Comparison of ENCODE assay signal across 8 cellular contexts in the genomic region with DNA sequence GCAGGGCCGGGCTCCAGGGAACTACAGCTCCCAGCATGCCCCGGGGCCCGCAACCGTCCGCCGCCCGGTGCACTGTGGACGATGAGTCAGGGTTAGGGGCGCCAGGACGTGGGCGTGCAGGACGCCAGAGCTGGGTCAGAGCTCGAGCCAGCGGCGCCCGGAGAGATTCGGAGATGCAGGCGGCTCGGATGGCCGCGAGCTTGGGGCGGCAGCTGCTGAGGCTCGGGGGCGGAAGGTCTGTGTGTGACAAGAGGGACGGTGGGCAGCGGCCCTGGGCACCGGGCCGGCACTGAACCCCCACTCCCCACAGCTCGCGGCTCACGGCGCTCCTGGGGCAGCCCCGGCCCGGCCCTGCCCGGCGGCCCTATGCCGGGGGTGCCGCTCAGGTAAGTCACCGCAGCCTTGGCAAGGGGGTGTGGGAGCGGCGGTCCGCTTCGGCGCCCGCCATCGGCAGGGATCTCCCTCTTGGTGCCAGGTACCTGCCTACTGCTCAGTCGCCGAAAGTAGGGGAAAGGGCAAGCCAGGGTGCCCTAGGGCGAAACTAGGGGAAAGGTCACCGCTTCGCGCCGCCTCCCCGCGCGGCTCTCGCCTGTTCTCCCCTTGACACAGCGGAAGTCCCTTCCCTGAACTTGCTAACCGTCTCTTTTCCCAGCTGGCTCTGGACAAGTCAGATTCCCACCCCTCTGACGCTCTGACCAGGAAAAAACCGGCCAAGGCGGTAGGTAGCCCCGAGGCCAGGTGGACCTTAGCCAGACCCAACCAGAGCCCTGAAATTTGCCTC. TPM values are rescaled to one million over a fixed set of nuclear protein-coding genes. Genes with fewer than 3 reads are reported as not detected.
DNase-seq lines count a peak whose midpoint lies in the region; ATAC-seq and TF ChIP-seq lines count a peak whose summit lies in the region.

ACADVL (plus strand) TSS at position 127 of the 781 bp plus-strand sequence; CDS start at position 174, 47 bp downstream.
DLG4 (minus strand) TSS at position 25 of the 781 bp plus-strand sequence.

- peak within 1 kb of the TSS; percentile 95 for H3K27ac ChIP-seq in smooth muscle cell (ENCODE audit: low read depth)

- H3K4me1 Mint-ChIP-seq in WTC11 (peaks cover 48% of the 10 kb centered on the region), immature natural killer cell (peaks cover 38 to 41% of the 10 kb centered on the region in 2 donors)

- peak within 1 kb of the TSS; percentile 93 for H3K27ac Mint-ChIP-seq in WTC11
- H3K27ac Mint-ChIP-seq in immature natural killer cell: peak within 1 kb of the TSS; percentile 90 to 99 (median 98)

- no peaks in the 10 kb centered on the region for H3K27me3 ChIP-seq in smooth muscle cell (ENCODE audit: low read depth)

- POLR2A ChIA-PET in WTC11 (lab: Charles Lee): interaction anchor here (0.6 to 2.1 kb wide), 16 partner anchors 8 to 184 kb away, joined by 3 to 9 read pairs (median 4); partner anchors contain the start of genes CTDNEP1, DVL2, GABARAP and PHF23

- peaks cover 7% of the 10 kb centered on the region; the same call in 1 of the 2 replicates for H3K4me1 ChIP-seq in ES-I3 (ENCODE audit: insufficient read depth, low read length)
- peaks cover 40% of the 10 kb centered on the region for H3K4me1 ChIP-seq in smooth muscle cell (ENCODE audit: low read depth)

- peak; percentile 86 for DNase-seq in HCEC 1CT
- DNase-seq in NCI-H1436 treated with DMSO at 0.1 percent for 48 hours (lab: John Stamatoyannopoulos, UW): peak; percentile 38
- peak; percentile 90 for DNase-seq in WTC11 (ENCODE audit: low spot score)
- peak; percentile 85 to 92 for DNase-seq in cardiac fibroblast (ENCODE audit: low read depth in 2 of 2)
- DNase-seq in immature natural killer cell: peak; percentile 73 to 76 (median 74)
- DNase-seq in smooth muscle cell (lab: John Stamatoyannopoulos, UW; ENCODE audit: unreplicated experiment): peak; percentile 62

- no peak within 1 kb of the TSS for H2AFZ ChIP-seq in smooth muscle cell (ENCODE audit: low read depth)

- H3K4me2 ChIP-seq in smooth muscle cell: peak within 1 kb of the TSS; percentile 96

- H3K9me3 ChIP-seq in ES-I3 (ENCODE audit: control insufficient read depth, insufficient read depth, low read length) (no peaks in the 10 kb centered on the region), smooth muscle cell (replicated peaks; ENCODE audit: low read depth) (no peaks in the 10 kb centered on the region)

- 2% methylated on average over 62 of the region's 63 CpGs for WGBS in smooth muscle cell (ENCODE audit: low lambda C conversion rate)

- H3F3A ChIP-seq in smooth muscle cell (ENCODE audit: low read depth): peaks cover 28% of the 10 kb centered on the region

- CTCF ChIA-PET in WTC11 (lab: Charles Lee): interaction anchor here (0.6 to 4.8 kb wide), 21 partner anchors 10 to 341 kb away, joined by 3 to 36 read pairs (median 4); partner anchors contain the start of genes ACAP1, DVL2, GABARAP and PHF23

- peaks cover 11% of the 10 kb centered on the region for H3K36me3 Mint-ChIP-seq in WTC11
- H3K36me3 Mint-ChIP-seq in immature natural killer cell: peaks cover 4 to 8% (median 5%) of the 10 kb centered on the region in 3 donors

- H3K9ac ChIP-seq in ES-I3 (ENCODE audit: low read depth, low read length): peak within 1 kb of the TSS; percentile 68
- H3K9ac ChIP-seq in smooth muscle cell (ENCODE audit: low read depth): peak within 1 kb of the TSS; percentile 96

- H3K9me3 Mint-ChIP-seq in WTC11 (no peaks in the 10 kb centered on the region), immature natural killer cell (no peaks in the 10 kb centered on the region)

- H3K36me3 ChIP-seq in ES-I3 (ENCODE audit: insufficient read depth, low read length): peaks cover 6% of the 10 kb centered on the region; the same call in 1 of the 2 replicates
- H3K36me3 ChIP-seq in smooth muscle cell (ENCODE audit: low read depth): no peaks in the 10 kb centered on the region

- H3K27me3 Mint-ChIP-seq in WTC11 (ENCODE audit: low read depth): peaks cover 4% of the 10 kb centered on the region; the same call in 1 of the 2 replicates
- peaks cover 0 to 7% (median 0%) of the 10 kb centered on the region in 3 donors for H3K27me3 Mint-ChIP-seq in immature natural killer cell (ENCODE audit: low read depth in 3 of 3)

- H3K4me3 ChIP-seq in cardiac fibroblast (replicated peaks in 1 of 2; ENCODE audit: low read depth in 2 of 2, low read length in 2 of 2) (peak within 1 kb of the TSS; percentile 78 to 86), smooth muscle cell (peak within 1 kb of the TSS; percentile 82)

- H3K4me3 Mint-ChIP-seq in WTC11 (peak within 1 kb of the TSS; percentile 89), immature natural killer cell (peak within 1 kb of the TSS; percentile 89 to 97 (median 91))

- no peak for TF ChIP-seq CTCF in WTC11 (IDR thresholded peaks at IDR 0.05)
- no peak for TF ChIP-seq CTCF in cardiac fibroblast (IDR thresholded peaks at IDR 0.05; ENCODE audit: low read depth, low read length)
- TF ChIP-seq CTCF in smooth muscle cell (IDR thresholded peaks at IDR 0.05; ENCODE audit: borderline replicate concordance, insufficient read depth, poor library complexity, severe bottlenecking): no peak

- peaks cover 53% of the 10 kb centered on the region for H4K20me1 ChIP-seq in smooth muscle cell (ENCODE audit: low read depth)

- peaks cover 11% of the 10 kb centered on the region for H3K79me2 ChIP-seq in smooth muscle cell (ENCODE audit: low read depth)

- ATAC-seq in WTC11 (peak; percentile 58), HG03520 (IDR thresholded peaks at IDR 0.05; ENCODE audit: unreplicated experiment) (no peak)

TF ChIP-seq in WTC11, 78 proteins besides CTCF, POLR2A, EP300 and RAD21 (continues in another document):
- TF ChIP-seq, protein P1, sequence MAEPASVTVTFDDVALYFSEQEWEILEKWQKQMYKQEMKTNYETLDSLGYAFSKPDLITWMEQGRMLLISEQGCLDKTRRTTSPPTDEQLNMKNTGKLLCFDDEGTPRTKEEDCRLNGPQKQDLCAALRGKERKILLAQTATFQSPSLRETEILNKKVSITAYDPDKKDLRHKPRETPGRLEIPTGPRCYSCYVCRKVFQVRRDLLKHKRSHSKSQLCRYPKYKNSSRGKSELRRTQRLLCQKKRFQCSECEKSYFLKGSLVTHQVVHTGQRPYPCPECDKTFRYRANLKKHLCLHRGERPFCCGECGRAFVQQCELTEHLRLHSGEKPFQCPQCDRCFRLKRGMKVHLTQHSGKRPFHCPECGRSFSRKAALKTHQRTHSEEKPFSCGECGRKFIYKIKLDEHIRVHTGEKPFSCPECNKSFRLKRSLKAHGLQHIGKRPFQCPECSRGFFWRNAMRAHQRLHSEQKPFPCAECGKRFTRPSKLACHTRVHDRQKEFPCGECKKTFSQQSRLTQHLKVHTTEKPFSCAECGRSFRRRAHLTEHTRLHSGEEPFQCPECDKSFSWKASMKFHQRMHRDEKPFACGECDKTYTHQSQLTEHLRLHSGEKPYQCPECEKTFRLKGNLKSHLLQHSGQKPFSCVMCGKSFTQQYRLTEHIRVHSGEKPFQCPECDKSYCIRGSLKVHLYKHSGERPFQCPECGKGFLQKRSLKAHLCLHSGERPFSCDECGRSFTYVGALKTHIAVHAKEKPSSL (CRISPR knock-in tag; conservative IDR thresholded peaks at IDR 0.05): no peak
- TF ChIP-seq, protein P2, sequence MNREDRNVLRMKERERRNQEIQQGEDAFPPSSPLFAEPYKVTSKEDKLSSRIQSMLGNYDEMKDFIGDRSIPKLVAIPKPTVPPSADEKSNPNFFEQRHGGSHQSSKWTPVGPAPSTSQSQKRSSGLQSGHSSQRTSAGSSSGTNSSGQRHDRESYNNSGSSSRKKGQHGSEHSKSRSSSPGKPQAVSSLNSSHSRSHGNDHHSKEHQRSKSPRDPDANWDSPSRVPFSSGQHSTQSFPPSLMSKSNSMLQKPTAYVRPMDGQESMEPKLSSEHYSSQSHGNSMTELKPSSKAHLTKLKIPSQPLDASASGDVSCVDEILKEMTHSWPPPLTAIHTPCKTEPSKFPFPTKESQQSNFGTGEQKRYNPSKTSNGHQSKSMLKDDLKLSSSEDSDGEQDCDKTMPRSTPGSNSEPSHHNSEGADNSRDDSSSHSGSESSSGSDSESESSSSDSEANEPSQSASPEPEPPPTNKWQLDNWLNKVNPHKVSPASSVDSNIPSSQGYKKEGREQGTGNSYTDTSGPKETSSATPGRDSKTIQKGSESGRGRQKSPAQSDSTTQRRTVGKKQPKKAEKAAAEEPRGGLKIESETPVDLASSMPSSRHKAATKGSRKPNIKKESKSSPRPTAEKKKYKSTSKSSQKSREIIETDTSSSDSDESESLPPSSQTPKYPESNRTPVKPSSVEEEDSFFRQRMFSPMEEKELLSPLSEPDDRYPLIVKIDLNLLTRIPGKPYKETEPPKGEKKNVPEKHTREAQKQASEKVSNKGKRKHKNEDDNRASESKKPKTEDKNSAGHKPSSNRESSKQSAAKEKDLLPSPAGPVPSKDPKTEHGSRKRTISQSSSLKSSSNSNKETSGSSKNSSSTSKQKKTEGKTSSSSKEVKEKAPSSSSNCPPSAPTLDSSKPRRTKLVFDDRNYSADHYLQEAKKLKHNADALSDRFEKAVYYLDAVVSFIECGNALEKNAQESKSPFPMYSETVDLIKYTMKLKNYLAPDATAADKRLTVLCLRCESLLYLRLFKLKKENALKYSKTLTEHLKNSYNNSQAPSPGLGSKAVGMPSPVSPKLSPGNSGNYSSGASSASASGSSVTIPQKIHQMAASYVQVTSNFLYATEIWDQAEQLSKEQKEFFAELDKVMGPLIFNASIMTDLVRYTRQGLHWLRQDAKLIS (CRISPR knock-in tag; IDR thresholded peaks at IDR 0.05; ENCODE audit: borderline replicate concordance): 0 out of 2 replicates have a peak, but pooled peaks have one; percentile 26
- no peak; the same call in 1 of the 2 replicates for TF ChIP-seq TEAD1 (CRISPR knock-in tag; IDR thresholded peaks at IDR 0.05)

RNA-seq across cellular contexts. Expression of gene ACADVL, which starts in this region (rescaled TPM):
- total RNA-seq in WTC11 (2021) (213 to 236 TPM (median 221 TPM) in 3 replicates), smooth muscle cell (136 and 185 TPM in 2 replicates)
- polyA plus RNA-seq in immature natural killer cell (100 to 1,000 TPM; 138 to 180 (median 141) TPM), smooth muscle cell (331 and 541 TPM in 2 replicates)

RNA-seq across cellular contexts. Expression of gene DLG4, which starts in this region (rescaled TPM):
- total RNA-seq in WTC11 (2021) (47.1 to 59.7 TPM (median 48.0 TPM) in 3 replicates), smooth muscle cell (9.4 and 12.3 TPM in 2 replicates)
- polyA plus RNA-seq in immature natural killer cell (under 1 TPM in 1 of 3 donors, not detected in 2; 0.36 TPM), smooth muscle cell (2.3 and 4.2 TPM in 2 replicates)

Comparison
In these comparisons a context has a peak if more than half of its experiments do, and no peak if none do; other contexts are left out.
1. DNase-seq: peak in every context shown above with its lines; median percentile 90 in WTC11; 88 in cardiac fibroblast; 86 in HCEC 1CT; 74 in immature natural killer cell; 62 in smooth muscle cell; 38 in NCI-H1436 treated with DMSO at 0.1 percent for 48 hours.